8 cellular contexts compared by ENCODE assay signal in genomic region chr7:20785211-20786048, GRCh38. TPM values are rescaled to one million over a fixed set of nuclear protein-coding genes. Genes with fewer than 3 reads are reported as not detected.
DNase-seq lines count a peak whose midpoint lies in the region; ATAC-seq and TF ChIP-seq lines count a peak whose summit lies in the region.

No MANE protein-coding gene starts in this region.

- TF ChIP-seq CTCF in AG10803 (conservative IDR thresholded peaks at IDR 0.05; ENCODE audit: low read length) (no peak), type B pancreatic cell (conservative IDR thresholded peaks at IDR 0.05) (no peak)

- H3K36me3 Mint-ChIP-seq in activated T-cell treated with anti-CD3 and anti-CD28 coated beads, Interleukin-2, amount 50 U/mL, for 72 hours (ENCODE audit: insufficient read depth in 2 of 2) = peaks cover 4 to 9% of the 10 kb centered on the region in 2 donors
- H3K36me3 Mint-ChIP-seq in type B pancreatic cell = peaks cover 5% of the 10 kb centered on the region

- no peaks in the 10 kb centered on the region for H3K9me3 ChIP-seq in HAP-1

- DNase-seq in AG10803 (ENCODE audit: low read depth) (no peak), HAP-1 (ENCODE audit: low spot score in 2 of 2) (peak; percentile 34 to 61), iPS-NIHi7 (ENCODE audit: extremely low spot score) (peak; percentile 28), type B pancreatic cell (ENCODE audit: extremely low spot score, unreplicated experiment) (no peak), cerebellar cortex (ENCODE audit: low spot score) (no peak), MV-4-11 (lab: John Stamatoyannopoulos, UW) (no peak), NCI-H774 (lab: John Stamatoyannopoulos, UW) (no peak)
- DNase-seq in activated T-cell treated with anti-CD3 and anti-CD28 coated beads, Interleukin-2, amount 50 U/mL, for 72 hours = no peak

- H3K9me3 Mint-ChIP-seq in activated T-cell treated with anti-CD3 and anti-CD28 coated beads, Interleukin-2, amount 50 U/mL, for 72 hours = peaks cover 2 to 4% of the 10 kb centered on the region in 2 donors
- H3K9me3 Mint-ChIP-seq in type B pancreatic cell = no peaks in the 10 kb centered on the region

- H3K4me1 Mint-ChIP-seq in activated T-cell treated with anti-CD3 and anti-CD28 coated beads, Interleukin-2, amount 50 U/mL, for 72 hours (ENCODE audit: low read depth) = peaks cover 27% of the 10 kb centered on the region
- H3K4me1 Mint-ChIP-seq in type B pancreatic cell (ENCODE audit: unreplicated experiment) = peaks cover 11% of the 10 kb centered on the region

- H3K36me3 ChIP-seq in HAP-1 (replicated peaks) = no peaks in the 10 kb centered on the region

- in situ Hi-C loops in HAP-1 (cut with MboI; ENCODE audit: low sequenced_read_pairs) = no loop called here

- H3K27me3 Mint-ChIP-seq in activated T-cell treated with anti-CD3 and anti-CD28 coated beads, Interleukin-2, amount 50 U/mL, for 72 hours (ENCODE audit: low read depth) = peaks cover 80% of the 10 kb centered on the region
- H3K27me3 Mint-ChIP-seq in type B pancreatic cell = peaks cover 91% of the 10 kb centered on the region

- H3K27me3 ChIP-seq in HAP-1 (ENCODE audit: low read depth) = peaks cover 33% of the 10 kb centered on the region

- ATAC-seq in activated T-cell treated with anti-CD3 and anti-CD28 coated beads, Interleukin-2, amount 50 U/mL, for 72 hours (replicated peaks in 1 of 2) = peak in 1 of 2 donors; percentile 16

- peaks cover 9% of the 10 kb centered on the region for H3K4me1 ChIP-seq in HAP-1

- H3K4me3 Mint-ChIP-seq in activated T-cell treated with anti-CD3 and anti-CD28 coated beads, Interleukin-2, amount 50 U/mL, for 72 hours = peak overlapping the region; percentile 83 to 86
- H3K4me3 Mint-ChIP-seq in type B pancreatic cell = peak overlapping the region; percentile 90

- H3K4me3 ChIP-seq in AG10803 (ENCODE audit: low read length) (peak overlapping the region; percentile 27), HAP-1 (peak overlapping the region; percentile 50)

- H3K27ac Mint-ChIP-seq in activated T-cell treated with anti-CD3 and anti-CD28 coated beads, Interleukin-2, amount 50 U/mL, for 72 hours = peak overlapping the region; percentile 84
- peak overlapping the region; percentile 64 for H3K27ac Mint-ChIP-seq in type B pancreatic cell

RNA-seq across cellular contexts. Expression of gene SP8, which starts 1.3 kb away (rescaled TPM):
- total RNA-seq in activated T-cell treated with anti-CD3 and anti-CD28 coated beads, Interleukin-2, amount 50 U/mL, for 72 hours = not detected
- 2.0 and 4.3 TPM in 2 replicates for total RNA-seq in type B pancreatic cell (ENCODE audit: low replicate concordance)

Comparison
In these comparisons a context has a peak if more than half of its experiments do, and no peak if none do; other contexts are left out.
1. DNase-seq: peak in HAP-1 (2 of 2) and iPS-NIHi7 (single experiment); none in AG10803 (single experiment), activated T-cell treated with anti-CD3 and anti-CD28 coated beads, Interleukin-2, amount 50 U/mL, for 72 hours (0 of 2), type B pancreatic cell (single experiment), cerebellar cortex (single experiment), MV-4-11 (single experiment) and NCI-H774 (single experiment).